In genomic region chr1:29410476-29410875, GRCh38 we compare ENCODE assay signal across 21 cellular contexts.
DNase-seq lines count a peak whose midpoint lies in the region; ATAC-seq, FAIRE-seq and TF ChIP-seq lines count a peak whose summit lies in the region.
"Had no signal": no experiment of that assay in that cellular context is flagged by ENCODE, and none has a peak within 500 bp of the region (broad histone marks: within the 10 kb centered on the region; RNA-seq: fewer than 3 reads in every experiment).

No MANE protein-coding gene starts in this region.

- no peaks in the 10 kb centered on the region for H3K4me1 ChIP-seq in GM23248 (ENCODE audit: insufficient read depth)
- H3K4me1 ChIP-seq: A549, lower lobe of right lung, spleen had no signal

- no peaks in the 10 kb centered on the region for H3K9me2 ChIP-seq in GM23248 (ENCODE audit: insufficient read depth)

- 38 to 40% methylated on average over 6 of the region's 6 CpGs for WGBS in GM23248 (ENCODE audit: low coverage in 1 of 2, low lambda C conversion rate in 2 of 2, missing lambda C conversion rate in 2 of 2), 2 experiments

- no peaks in the 10 kb centered on the region for H3K79me2 ChIP-seq in GM23248 (ENCODE audit: insufficient read depth)

- intact Hi-C loops in activated T-helper 2 cell treated with anti-CD3 and anti-CD28 coated beads, Interferon-gamma antibody, Interleukin-2, Interleukin-4, amounts not matched to agents 10 μg/mL and 5 μg/mL and 100 μg/mL, durations not matched to agents 14 hours and 24 hours and 36 hours (cut with micrococcal nuclease), result no loop called here

- no peaks in the 10 kb centered on the region for H3K36me3 Mint-ChIP-seq in activated T-helper 2 cell treated with anti-CD3 and anti-CD28 coated beads, Interferon-gamma antibody, Interleukin-2, Interleukin-4, amounts not matched to agents 10 μg/mL and 5 μg/mL and 100 μg/mL, durations not matched to agents 14 hours and 24 hours and 36 hours (ENCODE audit: low read depth)
- H3K36me3 Mint-ChIP-seq: naive B cell had no signal

- H3F3A ChIP-seq in GM23248 (ENCODE audit: insufficient read depth), result no peaks in the 10 kb centered on the region

- ATAC-seq in HG03521 (IDR thresholded peaks at IDR 0.05; ENCODE audit: unreplicated experiment), result no peak
- ATAC-seq in GM19397 (IDR thresholded peaks at IDR 0.05; ENCODE audit: unreplicated experiment), result no peak
- ATAC-seq: A549, lower lobe of right lung had no signal

- H3K4me3 ChIP-seq in bronchial epithelial cell (ENCODE audit: low read depth, low read length) (no peak overlapping the region), GM23248 (no peak overlapping the region)
- H3K4me3 ChIP-seq: A549, lower lobe of right lung, spleen had no signal

- no peaks in the 10 kb centered on the region for H4K20me1 ChIP-seq in GM23248 (ENCODE audit: insufficient read depth)

- peak; percentile 13 for FAIRE-seq in bronchial epithelial cell (lab: Jason Lieb, UNC)
- FAIRE-seq: A549, frontal cortex, urothelium cell line had no signal

- H3K9me3 ChIP-seq in GM23248 (ENCODE audit: low read depth), result no peaks in the 10 kb centered on the region
- H3K9me3 ChIP-seq: A549, lower lobe of right lung had no signal

- H3K4me3 Mint-ChIP-seq in activated T-helper 2 cell treated with anti-CD3 and anti-CD28 coated beads, Interferon-gamma antibody, Interleukin-2, Interleukin-4, amounts not matched to agents 10 μg/mL and 5 μg/mL and 100 μg/mL, durations not matched to agents 14 hours and 24 hours and 36 hours (ENCODE audit: low read depth), result no peak overlapping the region
- H3K4me3 Mint-ChIP-seq: activated CD4-positive, alpha-beta memory T cell treated with anti-CD3 and anti-CD28 coated beads, Interleukin-2, amount 10 ng/mL, durations not matched to agents 7 days and 5 days; activated T-helper 1 cell treated with anti-CD3 and anti-CD28 coated beads, Interleukin-12 subunit alpha, Interleukin-12 subunit beta, Interleukin-2, Interleukin-4 antibody, amounts not matched to agents 30 ng/mL and 10 ng/mL and 1 ng/mL, durations not matched to agents 14 hours and 24 hours and 36 hours; central memory CD8-positive, alpha-beta T cell; naive B cell; stimulated activated naive CD8-positive, alpha-beta T cell treated with anti-CD3 and anti-CD28 coated beads, Interleukin-15, Interleukin-2, amounts not matched to agents 100 ng/mL and 50 ng/mL, for 24 hours had no signal

- peaks cover 18% of the 10 kb centered on the region for H3K27me3 ChIP-seq in bronchial epithelial cell (ENCODE audit: control insufficient read depth, insufficient read depth, low read length)
- H3K27me3 ChIP-seq in GM23248 (replicated peaks; ENCODE audit: insufficient read depth), result peaks cover 8% of the 10 kb centered on the region

- H3K27ac Mint-ChIP-seq in activated T-helper 2 cell treated with anti-CD3 and anti-CD28 coated beads, Interferon-gamma antibody, Interleukin-2, Interleukin-4, amounts not matched to agents 10 μg/mL and 5 μg/mL and 100 μg/mL, durations not matched to agents 14 hours and 24 hours and 36 hours, result no peak overlapping the region
- H3K27ac Mint-ChIP-seq: activated CD4-positive, alpha-beta memory T cell treated with anti-CD3 and anti-CD28 coated beads, Interleukin-2, amount 10 ng/mL, durations not matched to agents 7 days and 5 days; activated T-helper 1 cell treated with anti-CD3 and anti-CD28 coated beads, Interleukin-12 subunit alpha, Interleukin-12 subunit beta, Interleukin-2, Interleukin-4 antibody, amounts not matched to agents 30 ng/mL and 10 ng/mL and 1 ng/mL, durations not matched to agents 14 hours and 24 hours and 36 hours; naive B cell; stimulated activated naive CD8-positive, alpha-beta T cell treated with anti-CD3 and anti-CD28 coated beads, Interleukin-15, Interleukin-2, amounts not matched to agents 100 ng/mL and 50 ng/mL, for 24 hours had no signal

- in situ Hi-C loops in GM23248 (cut with MboI), result no loop called here

- no peak overlapping the region for H3K9ac ChIP-seq in GM23248

- H3K27ac ChIP-seq in GM23248, result no peak overlapping the region
- H3K27ac ChIP-seq: A549, C4-2B, lower lobe of right lung, spleen had no signal

- H3K4me2 ChIP-seq in GM23248 (ENCODE audit: unreplicated experiment), result no peak overlapping the region
- H3K4me2 ChIP-seq: A549 had no signal

- no peaks in the 10 kb centered on the region for H3K4me1 Mint-ChIP-seq in activated T-helper 2 cell treated with anti-CD3 and anti-CD28 coated beads, Interferon-gamma antibody, Interleukin-2, Interleukin-4, amounts not matched to agents 10 μg/mL and 5 μg/mL and 100 μg/mL, durations not matched to agents 14 hours and 24 hours and 36 hours (ENCODE audit: low read depth)
- H3K4me1 Mint-ChIP-seq: activated CD4-positive, alpha-beta memory T cell treated with anti-CD3 and anti-CD28 coated beads, Interleukin-2, amount 10 ng/mL, durations not matched to agents 7 days and 5 days; central memory CD8-positive, alpha-beta T cell; naive B cell had no signal

- H3K27me3 Mint-ChIP-seq in activated T-helper 2 cell treated with anti-CD3 and anti-CD28 coated beads, Interferon-gamma antibody, Interleukin-2, Interleukin-4, amounts not matched to agents 10 μg/mL and 5 μg/mL and 100 μg/mL, durations not matched to agents 14 hours and 24 hours and 36 hours (ENCODE audit: low read depth), result no peaks in the 10 kb centered on the region

- TF ChIP-seq CTCF in bronchial epithelial cell (IDR thresholded peaks at IDR 0.05; ENCODE audit: insufficient read depth, low read length, severe bottlenecking), result no peak

- DNase-seq in COR-L47 (lab: John Stamatoyannopoulos, UW) (peak; percentile 74), NCI-H1417 treated with DMSO at 0.1 percent for 48 hours (lab: John Stamatoyannopoulos, UW) (peak; percentile 77), NCI-H2196 (lab: John Stamatoyannopoulos, UW; ENCODE audit: unreplicated experiment) (peak; percentile 82), bronchial epithelial cell (ENCODE audit: low read depth) (peak; percentile 53), GM23248 (no peak)
- no peak for DNase-seq in activated T-helper 2 cell treated with anti-CD3 and anti-CD28 coated beads, Interferon-gamma antibody, Interleukin-2, Interleukin-4, amounts not matched to agents 10 μg/mL and 5 μg/mL and 100 μg/mL, durations not matched to agents 14 hours and 24 hours and 36 hours (ENCODE audit: low spot score)
- DNase-seq: activated CD4-positive, alpha-beta memory T cell treated with anti-CD3 and anti-CD28 coated beads, Interleukin-2, amount 10 ng/mL, durations not matched to agents 7 days and 5 days; EL; H7; lower lobe of right lung; naive B cell; spleen had no signal

- no peaks in the 10 kb centered on the region for H3K9me3 Mint-ChIP-seq in activated T-helper 2 cell treated with anti-CD3 and anti-CD28 coated beads, Interferon-gamma antibody, Interleukin-2, Interleukin-4, amounts not matched to agents 10 μg/mL and 5 μg/mL and 100 μg/mL, durations not matched to agents 14 hours and 24 hours and 36 hours
- H3K9me3 Mint-ChIP-seq: activated CD4-positive, alpha-beta memory T cell treated with anti-CD3 and anti-CD28 coated beads, Interleukin-2, amount 10 ng/mL, durations not matched to agents 7 days and 5 days; activated T-helper 1 cell treated with anti-CD3 and anti-CD28 coated beads, Interleukin-12 subunit alpha, Interleukin-12 subunit beta, Interleukin-2, Interleukin-4 antibody, amounts not matched to agents 30 ng/mL and 10 ng/mL and 1 ng/mL, durations not matched to agents 14 hours and 24 hours and 36 hours; central memory CD8-positive, alpha-beta T cell; naive B cell; stimulated activated naive CD8-positive, alpha-beta T cell treated with anti-CD3 and anti-CD28 coated beads, Interleukin-15, Interleukin-2, amounts not matched to agents 100 ng/mL and 50 ng/mL, for 24 hours had no signal

- H3K36me3 ChIP-seq in bronchial epithelial cell (ENCODE audit: control insufficient read depth, insufficient read depth, low read length) (no peaks in the 10 kb centered on the region), GM23248 (ENCODE audit: low read depth) (no peaks in the 10 kb centered on the region)
- H3K36me3 ChIP-seq: lower lobe of right lung, spleen had no signal

- no peak overlapping the region for H2AFZ ChIP-seq in GM23248

Comparison
In these comparisons a context has a peak if more than half of its experiments do, and no peak if none do; other contexts are left out.
1. DNase-seq: peak in COR-L47 (single experiment), NCI-H1417 treated with DMSO at 0.1 percent for 48 hours (single experiment), NCI-H2196 (single experiment) and bronchial epithelial cell (single experiment); none in GM23248 (single experiment) and activated T-helper 2 cell treated with anti-CD3 and anti-CD28 coated beads, Interferon-gamma antibody, Interleukin-2, Interleukin-4, amounts not matched to agents 10 μg/mL and 5 μg/mL and 100 μg/mL, durations not matched to agents 14 hours and 24 hours and 36 hours (single experiment).